Comparison of ENCODE assay signal across 19 cellular contexts in the genomic region with DNA sequence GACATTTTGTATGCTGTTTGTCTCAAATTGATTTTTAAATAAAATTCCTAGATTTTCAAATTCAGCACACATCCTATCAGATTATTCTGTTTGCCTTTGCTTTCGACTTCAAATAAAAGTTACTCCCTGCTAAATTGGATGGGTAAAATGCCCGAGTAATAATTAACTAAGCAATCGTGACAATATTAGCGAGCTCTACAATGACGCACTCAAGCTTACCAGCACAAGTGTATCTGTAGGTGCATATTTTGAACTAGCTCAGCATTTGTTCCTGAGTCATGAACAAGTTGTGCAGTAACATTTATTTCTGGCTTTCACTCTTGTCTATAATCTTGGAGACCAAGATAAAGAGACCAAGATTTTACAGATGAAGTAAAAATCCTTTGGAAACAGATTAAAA.
"Had no signal": no experiment of that assay in that cellular context is flagged by ENCODE, and none has a peak within 500 bp of the region (broad histone marks: within the 10 kb centered on the region; RNA-seq: fewer than 3 reads in every experiment).

No MANE protein-coding gene starts in this region.

- DNase-seq: caudate nucleus; colonic mucosa; dermis blood vessel endothelial cell; endodermal cell; heart right ventricle; immature natural killer cell; kidney glomerular epithelial cell; left ventricle myocardium inferior; mesenchymal stem cell; naive B cell; psoas muscle; sigmoid colon; stimulated activated CD4-positive, alpha-beta T cell treated with anti-CD3 and anti-CD28 coated beads, Interleukin-2, amount 100 ng/mL, for 48 hours; stimulated activated naive CD4-positive, alpha-beta T cell treated with Interleukin-2 at 50 U/mL for 16 hours; thyroid gland had no signal

- H3K36me3 ChIP-seq: colonic mucosa, heart right ventricle, left ventricle myocardium inferior, sigmoid colon, suprapubic skin, thyroid gland had no signal

- H3K4me3 ChIP-seq: colonic mucosa, heart right ventricle, left ventricle myocardium inferior, lung, psoas muscle, sigmoid colon, smooth muscle cell, suprapubic skin, thyroid gland had no signal

- H3K27me3 ChIP-seq: colonic mucosa, sigmoid colon, suprapubic skin, thyroid gland had no signal

- H3K4me1 ChIP-seq: colonic mucosa, heart right ventricle, left ventricle myocardium inferior, psoas muscle, sigmoid colon, thyroid gland had no signal

- ATAC-seq: esophagus mucosa, heart right ventricle, psoas muscle had no signal

- H3K4me2 ChIP-seq: smooth muscle cell had no signal

- H3K9me3 ChIP-seq: colonic mucosa, heart right ventricle, left ventricle myocardium inferior, psoas muscle, sigmoid colon, suprapubic skin, thyroid gland had no signal

- H3K27ac ChIP-seq: colonic mucosa, heart right ventricle, left ventricle myocardium inferior, psoas muscle, sigmoid colon, suprapubic skin, thyroid gland had no signal
